24 cellular contexts compared by ENCODE assay signal in genomic region chr22:17492247-17492646, GRCh38.
A peak's percentile ranks its signal among the peaks of the same experiment; 100 is the strongest.
DNase-seq lines count a peak whose midpoint lies in the region; ATAC-seq, FAIRE-seq and TF ChIP-seq lines count a peak whose summit lies in the region.
"Had no signal": no experiment of that assay in that cellular context is flagged by ENCODE, and none has a peak within 500 bp of the region (broad histone marks: within the 10 kb centered on the region; RNA-seq: fewer than 3 reads in every experiment).

No MANE protein-coding gene starts in this region.

- no peak overlapping the region for H4K8ac ChIP-seq in H1 (ENCODE audit: extremely low read depth, insufficient read depth, low read length)

- no peak overlapping the region for H3K4ac ChIP-seq in H1 (replicated peaks; ENCODE audit: insufficient read length, low read depth, low read length)

- H2BK5ac ChIP-seq in H1 (ENCODE audit: low read depth, low read length), result no peak overlapping the region; the same call in 1 of the 2 replicates

- peaks cover 7 to 12% of the 10 kb centered on the region in 2 experiments for H4K20me1 ChIP-seq in H1 (replicated peaks in 1 of 2; ENCODE audit: control insufficient read depth in 1 of 2, insufficient read depth in 2 of 2, low read length in 2 of 2)

- peak; percentile 75 for FAIRE-seq in H1 (lab: Jason Lieb, UNC)
- FAIRE-seq: K562 had no signal

- H3K27me3 Mint-ChIP-seq in CD4-positive, alpha-beta T cell, result no peaks in the 10 kb centered on the region

- DNase-seq in H1 (ENCODE audit: low read depth in 1 of 2, low spot score in 2 of 2) (no peak), medulla oblongata (ENCODE audit: extremely low spot score) (peak; percentile 57), ecto neural progenitor cell (ENCODE audit: low spot score) (no peak), stomach (no peak), omental fat pad (ENCODE audit: low spot score) (no peak)
- no peak for DNase-seq in CD4-positive, alpha-beta T cell
- DNase-seq: ACHN; activated CD4-positive, alpha-beta T cell treated with anti-CD3 and anti-CD28 coated beads, Interleukin-2, amount 50 U/mL, for 1 hour; activated CD8-positive, alpha-beta memory T cell treated with anti-CD3 and anti-CD28 coated beads, Interleukin-2, amount 50 U/mL, for 4 hours; activated effector memory CD4-positive, alpha-beta T cell treated with Interleukin-2 at 50 U/mL for 16 hours; foreskin keratinocyte; GDM1; kidney glomerular epithelial cell; MM.1S; NCI-H1694; right lobe of liver; stimulated activated CD4-positive, alpha-beta T cell treated with anti-CD3 and anti-CD28 coated beads, Interleukin-15, amount 100 ng/mL, for 24 hours had no signal

- no peaks in the 10 kb centered on the region for H3K36me3 Mint-ChIP-seq in CD4-positive, alpha-beta T cell (ENCODE audit: low read depth)

- H2AK5ac ChIP-seq in H1 (ENCODE audit: low read depth, low read length), result no peak overlapping the region

- no peak overlapping the region for H3K27ac Mint-ChIP-seq in CD4-positive, alpha-beta T cell
- H3K27ac Mint-ChIP-seq: mesothelial cell of epicardium; T-helper 1 cell treated with Interleukin-12 subunit alpha and Interleukin-12 subunit beta and Interleukin-4 antibody, amounts not matched to agents 30 μg/mL and 1 μg/mL, for 36 hours had no signal

- no peaks in the 10 kb centered on the region for H3K9me3 ChIP-seq in HUES48 (ENCODE audit: control insufficient read depth, insufficient read depth, low read length)
- no peaks in the 10 kb centered on the region for H3K9me3 ChIP-seq in H1 (ENCODE audit: insufficient read depth in 2 of 2, low read depth in 1 of 2, low read length in 1 of 2)
- no peaks in the 10 kb centered on the region for H3K9me3 ChIP-seq in CD4-positive, alpha-beta T cell (ENCODE audit: control insufficient read depth, low read length)
- H3K9me3 ChIP-seq in stomach, result no peaks in the 10 kb centered on the region
- H3K9me3 ChIP-seq: neutrophil, right lobe of liver, SJSA1 had no signal

- POLR2A ChIA-PET in H1 (lab: Charles Lee; ENCODE audit: partially characterized antibody), result interaction anchor here (1.0 to 2.2 kb wide), 3 partner anchors 9 to 123 kb away, joined by 3 to 5 read pairs (median 3); partner anchors contain the start of gene CECR2
- POLR2A ChIA-PET in CD4-positive, alpha-beta T cell (lab: Charles Lee), result no interaction called here

- peaks cover 18% of the 10 kb centered on the region for H3K36me3 ChIP-seq in HUES48 (ENCODE audit: control insufficient read depth, insufficient read depth, low read length)
- peaks cover 0 to 11% (median 4%) of the 10 kb centered on the region in 4 experiments; a peak in 4 of 8 replicates for H3K36me3 ChIP-seq in H1 (ENCODE audit: control insufficient read depth in 2 of 4, insufficient read depth in 4 of 4, low read length in 3 of 4)
- no peaks in the 10 kb centered on the region for H3K36me3 ChIP-seq in rectal smooth muscle tissue (ENCODE audit: control insufficient read depth, insufficient read depth, low read length)
- H3K36me3 ChIP-seq in stomach, result no peaks in the 10 kb centered on the region
- H3K36me3 ChIP-seq: neutrophil, right lobe of liver, SJSA1 had no signal

- no peak overlapping the region for H2BK12ac ChIP-seq in H1 (ENCODE audit: low read depth, low read length)

- H3K4me3 ChIP-seq in HUES48 (ENCODE audit: low read depth, low read length), result no peak overlapping the region
- H3K4me3 ChIP-seq in H1 (ENCODE audit: extremely low read depth in 1 of 4, insufficient read depth in 2 of 4, low read depth in 3 of 4, low read length in 4 of 4), result no peak overlapping the region
- H3K4me3 ChIP-seq in rectal smooth muscle tissue (ENCODE audit: low read length), result no peak overlapping the region
- no peak overlapping the region for H3K4me3 ChIP-seq in stomach
- H3K4me3 ChIP-seq: K562, right lobe of liver, SJSA1 had no signal

- H3K4me1 Mint-ChIP-seq in CD4-positive, alpha-beta T cell (ENCODE audit: low read depth), result no peaks in the 10 kb centered on the region

- no peak for ATAC-seq in CD4-positive, alpha-beta T cell (ENCODE audit: poor library complexity)
- ATAC-seq in omental fat pad (ENCODE audit: low FRiP score), result no peak
- ATAC-seq: foreskin keratinocyte, K562, right lobe of liver had no signal

- H3K4me1 ChIP-seq in HUES48 (ENCODE audit: control insufficient read depth, insufficient read depth, low read length) (peaks cover 26% of the 10 kb centered on the region), H1 (replicated peaks in 1 of 4; ENCODE audit: control insufficient read depth in 3 of 4, insufficient read depth in 4 of 4, low read length in 3 of 4) (peaks cover 0 to 6% (median 4%) of the 10 kb centered on the region in 4 experiments; a peak in 5 of 7 replicates), rectal smooth muscle tissue (ENCODE audit: control insufficient read depth, insufficient read depth, low read length) (no peaks in the 10 kb centered on the region), stomach (no peaks in the 10 kb centered on the region)
- H3K4me1 ChIP-seq: foreskin keratinocyte, SJSA1 had no signal

- peaks cover 3% of the 10 kb centered on the region for H3K79me1 ChIP-seq in H1 (ENCODE audit: low read depth, low read length)

- H3K4me3 Mint-ChIP-seq in CD4-positive, alpha-beta T cell, result no peak overlapping the region
- H3K4me3 Mint-ChIP-seq: mesothelial cell of epicardium; T-helper 1 cell treated with Interleukin-12 subunit alpha and Interleukin-12 subunit beta and Interleukin-4 antibody, amounts not matched to agents 30 μg/mL and 1 μg/mL, for 36 hours had no signal

- TF ChIP-seq EP300 in H1 (IDR thresholded peaks at IDR 0.05; ENCODE audit: borderline replicate concordance in 1 of 2, low read depth in 2 of 2, low read length in 2 of 2) (no peak), stomach (IDR thresholded peaks at IDR 0.05) (no peak)

- no peak overlapping the region for H2BK120ac ChIP-seq in H1 (replicated peaks; ENCODE audit: low read depth, low read length)

- intact Hi-C loops in CD4-positive, alpha-beta T cell (cut with DNase I, micrococcal nuclease), result no loop called here
- intact Hi-C loops in stomach (cut with DNase I; ENCODE audit: low total_unique reads), result no loop called here

- H3K9ac ChIP-seq in HUES48 (ENCODE audit: low read depth, low read length) (no peak overlapping the region), H1 (replicated peaks in 1 of 4; ENCODE audit: extremely low read depth in 1 of 4, low read depth in 3 of 4, low read length in 3 of 4) (no peak overlapping the region), rectal smooth muscle tissue (ENCODE audit: low read length) (no peak overlapping the region)

- H2AFZ ChIP-seq in H1 (ENCODE audit: low read length), result no peak overlapping the region

- TF ChIP-seq CTCF in H1 (IDR thresholded peaks at IDR 0.05; ENCODE audit: control extremely low read depth in 1 of 3, insufficient read depth in 1 of 3, low read depth in 1 of 3, low read length in 3 of 3) (no peak), stomach (IDR thresholded peaks at IDR 0.05) (no peak), omental fat pad (IDR thresholded peaks at IDR 0.05) (no peak)
- no peak for TF ChIP-seq CTCF in CD4-positive, alpha-beta T cell (IDR thresholded peaks at IDR 0.05)

- H4K5ac ChIP-seq in H1 (ENCODE audit: insufficient read length, low read depth, low read length), result no peak overlapping the region

- CTCF ChIA-PET in H1 (lab: Charles Lee; ENCODE audit: partially characterized antibody), result interaction anchor here (1.4 kb wide), 1 partner anchor 9 kb away, joined by 9 read pairs; no protein-coding TSS in a partner anchor
- CTCF ChIA-PET in CD4-positive, alpha-beta T cell (lab: Charles Lee), result interaction anchor here (0.5 to 1.7 kb wide), 3 partner anchors 9 to 1849 kb away, joined by 4 to 6 read pairs (median 6); no protein-coding TSS in a partner anchor

- H4K91ac ChIP-seq in H1 (replicated peaks; ENCODE audit: insufficient read length, low read length), result no peak overlapping the region

- H3K18ac ChIP-seq in H1 (ENCODE audit: extremely low read depth, low read length), result no peak overlapping the region

- H3K27me3 ChIP-seq in HUES48 (ENCODE audit: control insufficient read depth, insufficient read depth, low read length), result no peaks in the 10 kb centered on the region
- no peaks in the 10 kb centered on the region for H3K27me3 ChIP-seq in H1 (replicated peaks in 1 of 4; ENCODE audit: control insufficient read depth in 3 of 4, extremely low read depth in 1 of 4, insufficient read depth in 3 of 4, low read length in 3 of 4)
- H3K27me3 ChIP-seq in rectal smooth muscle tissue (ENCODE audit: control insufficient read depth, insufficient read depth, low read length), result no peaks in the 10 kb centered on the region
- H3K27me3 ChIP-seq in CD4-positive, alpha-beta T cell (ENCODE audit: control insufficient read depth, insufficient read depth, low read length), result no peaks in the 10 kb centered on the region
- no peaks in the 10 kb centered on the region for H3K27me3 ChIP-seq in stomach
- H3K27me3 ChIP-seq: foreskin keratinocyte, neutrophil, right lobe of liver had no signal

- H3K14ac ChIP-seq in H1 (ENCODE audit: insufficient read length), result no peak overlapping the region

- H3K23ac ChIP-seq in H1 (ENCODE audit: insufficient read length), result no peak overlapping the region

- peaks cover 0 to 92% of the 10 kb centered on the region in 2 experiments; a peak in 3 of 4 replicates for H3K79me2 ChIP-seq in H1 (ENCODE audit: control insufficient read depth in 1 of 2, insufficient read depth in 2 of 2, low read length in 2 of 2)

- no peaks in the 10 kb centered on the region for H3K23me2 ChIP-seq in H1 (ENCODE audit: low read depth, low read length)

- WGBS in H1 (ENCODE audit: extremely low coverage in 1 of 2, insufficient coverage in 1 of 2, insufficient read length in 1 of 2, insufficient replicate concordance in 2 of 2, low coverage in 1 of 2, low lambda C conversion rate in 2 of 2, missing lambda C conversion rate in 1 of 2), 2 experiments, result 90% methylated on average over 3 of the region's 3 CpGs; no CpG with 5 or more reads in 1 of the 2 experiments
- 61 to 70% (median 66%) methylated on average over 3 of the region's 3 CpGs for WGBS in stomach, 5 donors

- H2BK15ac ChIP-seq in H1 (ENCODE audit: low read length), result no peak overlapping the region

- TF ChIP-seq POLR2A in H1 (IDR thresholded peaks at IDR 0.05; ENCODE audit: control extremely low read depth in 1 of 2, low read depth in 2 of 2, low read length in 2 of 2) (no peak), stomach (IDR thresholded peaks at IDR 0.05) (no peak)

- H3K9me3 Mint-ChIP-seq in CD4-positive, alpha-beta T cell, result no peaks in the 10 kb centered on the region
- H3K9me3 Mint-ChIP-seq: mesothelial cell of epicardium; T-helper 1 cell treated with Interleukin-12 subunit alpha and Interleukin-12 subunit beta and Interleukin-4 antibody, amounts not matched to agents 30 μg/mL and 1 μg/mL, for 36 hours had no signal

- H3K56ac ChIP-seq in H1 (replicated peaks; ENCODE audit: insufficient read length, low read depth, low read length), result no peak overlapping the region

- TF ChIP-seq RAD21 in H1 (IDR thresholded peaks at IDR 0.05 in 1 of 2, conservative IDR thresholded peaks at IDR 0.05 in 1 of 2; ENCODE audit: low read depth in 2 of 2, low read length in 2 of 2), result no peak

- H3K27ac ChIP-seq in HUES48 (ENCODE audit: low read depth, low read length), result peak overlapping the region; percentile 11
- no peak overlapping the region for H3K27ac ChIP-seq in H1 (ENCODE audit: low read depth, low read length)
- peak overlapping the region; percentile 32 for H3K27ac ChIP-seq in rectal smooth muscle tissue (ENCODE audit: low read depth, low read length)
- H3K27ac ChIP-seq in CD4-positive, alpha-beta T cell (ENCODE audit: low read depth, low read length), result no peak overlapping the region
- no peak overlapping the region for H3K27ac ChIP-seq in stomach
- H3K27ac ChIP-seq: foreskin keratinocyte, neutrophil, right lobe of liver, SJSA1 had no signal

- H3K4me2 ChIP-seq in H1 (ENCODE audit: insufficient read depth in 1 of 2, low read depth in 2 of 2, low read length in 2 of 2), result no peak overlapping the region

- H2BK20ac ChIP-seq in H1 (ENCODE audit: low read length), result no peak overlapping the region

Comparison
In these comparisons a context has a peak if more than half of its experiments do, and no peak if none do; other contexts are left out.
1. H3K27ac ChIP-seq: peak in HUES48 (single experiment) and rectal smooth muscle tissue (single experiment); none in H1 (single experiment), CD4-positive, alpha-beta T cell (single experiment) and stomach (0 of 5).